Comparison of ENCODE assay signal across 1 cellular context in genomic region chr14:32189806-32190205, GRCh38.
TF ChIP-seq lines count a peak whose summit lies in the region.

No MANE protein-coding gene starts in this region.

TF ChIP-seq in GM12878, 131 proteins besides CTCF, POLR2A, EP300 and RAD21:
- TF ChIP-seq EZH2 (IDR thresholded peaks at IDR 0.05; ENCODE audit: borderline replicate concordance, control insufficient read depth, low read depth, low read length) = no peak
- TF ChIP-seq REST (IDR thresholded peaks at IDR 0.05; ENCODE audit: low read depth, low read length) = no peak
- TF ChIP-seq ZNF384 (IDR thresholded peaks at IDR 0.05; ENCODE audit: borderline replicate concordance, low read depth, low read length) = no peak
- TF ChIP-seq RBBP5 (conservative IDR thresholded peaks at IDR 0.05) = no peak
- TF ChIP-seq MTA3 (IDR thresholded peaks at IDR 0.05; ENCODE audit: borderline replicate concordance, low read length) = no peak
- TF ChIP-seq BRCA1 (IDR thresholded peaks at IDR 0.05; ENCODE audit: low read depth, low read length) = no peak
- TF ChIP-seq BACH1 (IDR thresholded peaks at IDR 0.05; ENCODE audit: borderline replicate concordance) = no peak
- TF ChIP-seq, protein P1, sequence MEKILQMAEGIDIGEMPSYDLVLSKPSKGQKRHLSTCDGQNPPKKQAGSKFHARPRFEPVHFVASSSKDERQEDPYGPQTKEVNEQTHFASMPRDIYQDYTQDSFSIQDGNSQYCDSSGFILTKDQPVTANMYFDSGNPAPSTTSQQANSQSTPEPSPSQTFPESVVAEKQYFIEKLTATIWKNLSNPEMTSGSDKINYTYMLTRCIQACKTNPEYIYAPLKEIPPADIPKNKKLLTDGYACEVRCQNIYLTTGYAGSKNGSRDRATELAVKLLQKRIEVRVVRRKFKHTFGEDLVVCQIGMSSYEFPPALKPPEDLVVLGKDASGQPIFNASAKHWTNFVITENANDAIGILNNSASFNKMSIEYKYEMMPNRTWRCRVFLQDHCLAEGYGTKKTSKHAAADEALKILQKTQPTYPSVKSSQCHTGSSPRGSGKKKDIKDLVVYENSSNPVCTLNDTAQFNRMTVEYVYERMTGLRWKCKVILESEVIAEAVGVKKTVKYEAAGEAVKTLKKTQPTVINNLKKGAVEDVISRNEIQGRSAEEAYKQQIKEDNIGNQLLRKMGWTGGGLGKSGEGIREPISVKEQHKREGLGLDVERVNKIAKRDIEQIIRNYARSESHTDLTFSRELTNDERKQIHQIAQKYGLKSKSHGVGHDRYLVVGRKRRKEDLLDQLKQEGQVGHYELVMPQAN (conservative IDR thresholded peaks at IDR 0.05) = no peak
- TF ChIP-seq GATAD2B (conservative IDR thresholded peaks at IDR 0.05; ENCODE audit: low read depth) = no peak
- TF ChIP-seq SIX5 (IDR thresholded peaks at IDR 0.05; ENCODE audit: low read depth, low read length, severe bottlenecking) = no peak
- TF ChIP-seq BCL11A (IDR thresholded peaks at IDR 0.05; ENCODE audit: low read depth, low read length) = no peak
- TF ChIP-seq MTA2 (IDR thresholded peaks at IDR 0.05; ENCODE audit: low read depth) = no peak
- TF ChIP-seq ZBTB33 (IDR thresholded peaks at IDR 0.05) = no peak
- no peak for TF ChIP-seq ETV6 (conservative IDR thresholded peaks at IDR 0.05 in 1 of 2, IDR thresholded peaks at IDR 0.05 in 1 of 2; ENCODE audit: borderline replicate concordance in 1 of 2, low read depth in 1 of 2)
- TF ChIP-seq EGR1 (IDR thresholded peaks at IDR 0.05; ENCODE audit: borderline replicate concordance in 1 of 2, low read depth in 2 of 2, low read length in 2 of 2) = no peak
- TF ChIP-seq, protein P2, sequence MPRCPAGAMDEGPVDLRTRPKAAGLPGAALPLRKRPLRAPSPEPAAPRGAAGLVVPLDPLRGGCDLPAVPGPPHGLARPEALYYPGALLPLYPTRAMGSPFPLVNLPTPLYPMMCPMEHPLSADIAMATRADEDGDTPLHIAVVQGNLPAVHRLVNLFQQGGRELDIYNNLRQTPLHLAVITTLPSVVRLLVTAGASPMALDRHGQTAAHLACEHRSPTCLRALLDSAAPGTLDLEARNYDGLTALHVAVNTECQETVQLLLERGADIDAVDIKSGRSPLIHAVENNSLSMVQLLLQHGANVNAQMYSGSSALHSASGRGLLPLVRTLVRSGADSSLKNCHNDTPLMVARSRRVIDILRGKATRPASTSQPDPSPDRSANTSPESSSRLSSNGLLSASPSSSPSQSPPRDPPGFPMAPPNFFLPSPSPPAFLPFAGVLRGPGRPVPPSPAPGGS (IDR thresholded peaks at IDR 0.05; ENCODE audit: borderline replicate concordance, insufficient read depth, low read depth, low read length, poor library complexity, severe bottlenecking) = no peak
- TF ChIP-seq KDM1A (IDR thresholded peaks at IDR 0.05; ENCODE audit: borderline replicate concordance) = no peak
- TF ChIP-seq TARDBP (IDR thresholded peaks at IDR 0.05; ENCODE audit: borderline replicate concordance) = no peak
- no peak for TF ChIP-seq YBX1 (IDR thresholded peaks at IDR 0.05)
- TF ChIP-seq LARP7 (IDR thresholded peaks at IDR 0.05) = no peak
